Comparison of ENCODE assay signal across 25 cellular contexts in the genomic region with DNA sequence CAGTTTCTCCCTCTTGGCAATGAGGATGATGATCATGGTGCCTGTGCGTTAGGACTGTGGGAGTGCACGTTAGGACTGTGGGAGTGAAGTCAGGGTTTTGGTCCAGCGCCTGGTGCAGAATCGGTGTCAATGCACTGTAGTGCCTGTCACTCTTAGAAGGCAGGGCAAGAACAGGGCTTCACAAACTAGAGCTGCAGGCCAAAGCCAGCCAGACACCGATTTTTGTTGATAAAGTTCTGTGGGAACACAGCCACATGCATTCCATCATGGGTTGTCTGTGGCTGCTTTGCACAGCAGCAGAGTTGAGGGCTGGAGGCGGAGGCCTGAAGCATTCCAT. TPM values are rescaled to one million over a fixed set of nuclear protein-coding genes. Genes with fewer than 3 reads are reported as not detected.
DNase-seq lines count a peak whose midpoint lies in the region; ATAC-seq, FAIRE-seq and TF ChIP-seq lines count a peak whose summit lies in the region.
"Had no signal": no experiment of that assay in that cellular context is flagged by ENCODE, and none has a peak within 500 bp of the region (broad histone marks: within the 10 kb centered on the region; RNA-seq: fewer than 3 reads in every experiment).

No MANE protein-coding gene starts in this region.

- no peaks in the 10 kb centered on the region for H3K4me1 Mint-ChIP-seq in neural crest cell
- H3K4me1 Mint-ChIP-seq: B cell had no signal

- H3K27ac Mint-ChIP-seq in neural crest cell (ENCODE audit: unreplicated experiment), result peak overlapping the region; percentile 50
- H3K27ac Mint-ChIP-seq: B cell; CD8-positive, alpha-beta T cell; HFFc6 had no signal

- H3K9me3 ChIP-seq in left ventricle myocardium inferior (replicated peaks), result no peaks in the 10 kb centered on the region
- H3K9me3 ChIP-seq in K562 (replicated peaks; ENCODE audit: control insufficient read depth, insufficient read depth, low read depth, low read length), result no peaks in the 10 kb centered on the region
- H3K9me3 ChIP-seq: Caco-2, HAP-1, MG63, SJSA1 had no signal

- no peaks in the 10 kb centered on the region for H3K9me1 ChIP-seq in K562 (ENCODE audit: control insufficient read depth, insufficient read depth, low read length)

- in situ Hi-C loops in K562 (cut with MboI), result loop anchor here (25.0 kb wide), 2 partner anchors 402 to 1252 kb away; no protein-coding TSS in a partner anchor

- peaks cover 21% of the 10 kb centered on the region for H3K27me3 Mint-ChIP-seq in neural crest cell (ENCODE audit: low read depth)

- no peak overlapping the region for H3K4me3 ChIP-seq in left ventricle myocardium inferior
- no peak overlapping the region for H3K4me3 ChIP-seq in K562
- H3K4me3 ChIP-seq: GM23248, HAP-1, MG63, SJSA1 had no signal

- H3K4me3 Mint-ChIP-seq in neural crest cell, result no peak overlapping the region
- H3K4me3 Mint-ChIP-seq: B cell; CD8-positive, alpha-beta T cell; HFFc6 had no signal

- TF ChIP-seq EP300 in K562 (IDR thresholded peaks at IDR 0.05; ENCODE audit: low read length), result no peak

- FAIRE-seq in K562 (lab: Jason Lieb, UNC), result no peak
- FAIRE-seq: GM12891, GM19239 had no signal

- 3% methylated on average over 6 of the region's 6 CpGs for WGBS in K562 (ENCODE audit: insufficient coverage, low coverage, missing lambda C conversion rate)

- no peak overlapping the region for H3K27ac ChIP-seq in left ventricle myocardium inferior (replicated peaks)
- H3K27ac ChIP-seq in K562 (ENCODE audit: extremely low read depth, low read depth, low read length), result no peak overlapping the region
- H3K27ac ChIP-seq: C4-2B, GM23248, SJSA1 had no signal

- TF ChIP-seq POLR2A in K562 (conservative IDR thresholded peaks at IDR 0.05) (no peak), GM18505 (IDR thresholded peaks at IDR 0.05; ENCODE audit: borderline replicate concordance, extremely low read depth, insufficient read depth, insufficient read length) (no peak)

- H3K4me2 ChIP-seq in K562 (ENCODE audit: insufficient read depth, low read length), result no peak overlapping the region

- intact Hi-C loops in left ventricle myocardium superior (cut with micrococcal nuclease) (loop anchor here (10.0 kb wide), 1 partner anchor 130 kb away; no protein-coding TSS in a partner anchor), left ventricle myocardium inferior (cut with micrococcal nuclease) (loop anchor here (5.0 kb wide), 1 partner anchor 237 kb away; the partner anchor contains the start of gene C3orf20), K562 (cut with micrococcal nuclease) (loop anchor here (1.0 kb wide), 1 partner anchor 123 kb away; no protein-coding TSS in a partner anchor)

- TF ChIP-seq RAD21 in K562 (CRISPR knock-in tag; conservative IDR thresholded peaks at IDR 0.05 in 1 of 2, IDR thresholded peaks at IDR 0.05 in 1 of 2), result no peak

- H2AFZ ChIP-seq in K562 (ENCODE audit: low read depth, low read length), result no peak overlapping the region
- H2AFZ ChIP-seq: GM23248 had no signal

- no peak for TF ChIP-seq CTCF in left ventricle myocardium inferior (IDR thresholded peaks at IDR 0.05; ENCODE audit: borderline replicate concordance)
- no peak for TF ChIP-seq CTCF in K562 (IDR thresholded peaks at IDR 0.05 in 2 of 3, conservative IDR thresholded peaks at IDR 0.05 in 1 of 3; ENCODE audit: insufficient read depth in 2 of 3, low read depth in 1 of 3, low read length in 3 of 3)
- TF ChIP-seq CTCF in neural crest cell (conservative IDR thresholded peaks at IDR 0.05), result no peak

- peaks cover 20% of the 10 kb centered on the region for H3K36me3 ChIP-seq in left ventricle myocardium inferior
- no peaks in the 10 kb centered on the region for H3K36me3 ChIP-seq in K562 (ENCODE audit: control insufficient read depth, insufficient read depth, low read length)
- H3K36me3 ChIP-seq: HAP-1, MG63, SJSA1 had no signal

- peaks cover 14% of the 10 kb centered on the region; the same call in 1 of the 2 replicates for H4K20me1 ChIP-seq in K562 (replicated peaks; ENCODE audit: control insufficient read depth, insufficient read depth, low read length)

- no TSS peak for BruUV-seq in K562 (replicated peaks; lab: Mats Ljungman, UMichigan)

- H3K79me2 ChIP-seq in K562 (ENCODE audit: control insufficient read depth, insufficient read depth, low read length), result no peaks in the 10 kb centered on the region

- POLR2A ChIA-PET in K562 (lab: Yijun Ruan, JAX), result interaction anchor here (0.9 kb wide), 1 partner anchor 39 kb away, joined by 3 read pairs; no protein-coding TSS in a partner anchor

- H3K27me3 ChIP-seq in left ventricle myocardium inferior (ENCODE audit: low read depth) (peaks cover under 1% of the 10 kb centered on the region), K562 (ENCODE audit: control insufficient read depth in 2 of 2, insufficient read depth in 2 of 2, low read length in 2 of 2) (peaks cover 37 to 67% of the 10 kb centered on the region in 2 experiments)
- H3K27me3 ChIP-seq: MG63, SJSA1 had no signal

- ATAC-seq in left ventricle myocardium superior, result peak; percentile 31
- ATAC-seq in K562, result no peak
- ATAC-seq in GM21619 (IDR thresholded peaks at IDR 0.05; ENCODE audit: unreplicated experiment), result no peak
- ATAC-seq in GM18505 (IDR thresholded peaks at IDR 0.05; ENCODE audit: unreplicated experiment), result no peak
- ATAC-seq: CD8-positive, alpha-beta T cell; PC-3 had no signal

- H3K9ac ChIP-seq in K562 (ENCODE audit: insufficient read depth in 1 of 2, low read depth in 2 of 2, low read length in 2 of 2), result no peak overlapping the region
- H3K9ac ChIP-seq: GM23248 had no signal

- DNase-seq in left ventricle myocardium superior, result no peak
- no peak for DNase-seq in left ventricle myocardium inferior
- DNase-seq in K562 (ENCODE audit: extremely low read depth in 1 of 4, low spot score in 3 of 4), result no peak
- no peak for DNase-seq in neural crest cell (ENCODE audit: low read depth, low spot score)
- DNase-seq in AG08396 (ENCODE audit: low spot score), result no peak
- DNase-seq: Caco-2; EL; GF-D8; GM23248; HFFc6; KG1; MG63; NCI-H2029; NCI-H446 treated with DMSO at 0.1 percent for 48 hours; NK-92 treated with Interleukin-12 subunit alpha and Interleukin-12 subunit beta, amount 100 ng/mL, for 24 hours; PC-3 had no signal

- H3K9me3 Mint-ChIP-seq in neural crest cell, result no peaks in the 10 kb centered on the region
- H3K9me3 Mint-ChIP-seq: CD8-positive, alpha-beta T cell; HFFc6 had no signal

- CTCF ChIA-PET in K562 (lab: Yijun Ruan, JAX; ENCODE audit: low intra/inter-chr PET ratio), result interaction anchor here (1.0 kb wide), 1 partner anchor 124 kb away, joined by 4 read pairs; no protein-coding TSS in a partner anchor

- H3K4me1 ChIP-seq in left ventricle myocardium inferior (peaks cover 9% of the 10 kb centered on the region), K562 (replicated peaks in 1 of 2; ENCODE audit: control insufficient read depth in 2 of 2, insufficient read depth in 2 of 2, low read length in 2 of 2) (no peaks in the 10 kb centered on the region)
- H3K4me1 ChIP-seq: Caco-2, HAP-1, SJSA1 had no signal

- no peaks in the 10 kb centered on the region for H3K36me3 Mint-ChIP-seq in neural crest cell (ENCODE audit: low read depth)
- H3K36me3 Mint-ChIP-seq: CD8-positive, alpha-beta T cell had no signal

RNA-seq across cellular contexts. Expression of gene NR2C2, which starts 32.6 kb away (rescaled TPM):
- total RNA-seq in left ventricle myocardium superior (31.8 TPM), left ventricle myocardium inferior (27.4 TPM), K562 (2014; rRNA removed) (10.8 and 17.3 TPM in 2 replicates), K562 (2014; rRNA removed; fragmentation: Illumina TruSeq; extraction: Trizol) (17.7 and 18.7 TPM in 2 replicates), K562 (2015; rRNA removed; fragmentation: Illumina TruSeq; extraction: Trizol) (14.6 and 15.8 TPM in 2 replicates), K562 (2021) (32.9 and 33.0 TPM in 2 replicates), neural crest cell (34.4 and 37.7 TPM in 2 replicates)
- 116 and 153 TPM in 2 replicates for total RNA-seq in K562 (2011; cell fraction: chromatin; rRNA removed; ENCODE audit: low replicate concordance)
- 54.9 and 60.4 TPM in 2 replicates for total RNA-seq in K562 (2011; cell fraction: nucleolus; rRNA removed)
- 99.1 and 148 TPM in 2 replicates for total RNA-seq in K562 (2011; cell fraction: nucleoplasm; rRNA removed)
- polyA plus RNA-seq in K562 (2011; rRNA removed) (17.3 and 21.8 TPM in 2 replicates), K562 (2014; fragmentation: Illumina TruSeq; extraction: Trizol) (20.4 and 22.3 TPM in 2 replicates), K562 (2014; fragmentation: Nextera tagmentation; extraction: Ambion mirVana) (1 to 10 TPM; 6.1 to 6.4 TPM), K562 (2014; rRNA removed) (13.9 and 18.0 TPM in 2 replicates)
- polyA plus RNA-seq in K562 (2011; cell fraction: cytosol; rRNA removed), result 7.9 and 12.6 TPM in 2 replicates
- 117 and 123 TPM in 2 replicates for polyA plus RNA-seq in K562 (2011; cell fraction: nucleus; rRNA removed)
- 21.1 and 35.7 TPM in 2 replicates for polyA plus RNA-seq in K562 (2012)
- polyA minus RNA-seq in K562 (2011; rRNA and poly(A)+ RNA removed), result 24.6 and 33.6 TPM in 2 replicates
- 17.3 and 23.8 TPM in 2 replicates for polyA minus RNA-seq in K562 (2011; cell fraction: cytosol; rRNA and poly(A)+ RNA removed)
- 50.1 and 65.4 TPM in 2 replicates for polyA minus RNA-seq in K562 (2011; cell fraction: nucleus; rRNA and poly(A)+ RNA removed)
